In genomic region chr2:184597996-184598312, GRCh38 we compare ENCODE assay signal across 9 cellular contexts. TPM values are rescaled to one million over a fixed set of nuclear protein-coding genes. Genes with fewer than 3 reads are reported as not detected.
DNase-seq lines count a peak whose midpoint lies in the region; ATAC-seq and TF ChIP-seq lines count a peak whose summit lies in the region.
"Had no signal": no experiment of that assay in that cellular context is flagged by ENCODE, and none has a peak within 500 bp of the region (broad histone marks: within the 10 kb centered on the region; RNA-seq: fewer than 3 reads in every experiment).

No MANE protein-coding gene starts in this region.

- H3K4me3 ChIP-seq in liver (ENCODE audit: low read depth in 1 of 3, low read length in 3 of 3) (peak overlapping the region; percentile 23 to 92 (median 86)), upper lobe of left lung (peak overlapping the region; percentile 9 to 67 (median 56))

- 1% methylated on average over 19 of the region's 19 CpGs for WGBS in liver
- WGBS in upper lobe of left lung, 2 donors = 0 to 3% methylated on average over 11 to 18 of the region's 19 CpGs

- TF ChIP-seq CTCF in liver (IDR thresholded peaks at IDR 0.05; ENCODE audit: low read depth, low read length, missing input control) = no peak
- TF ChIP-seq CTCF in upper lobe of left lung (IDR thresholded peaks at IDR 0.05) = no peak

- peak overlapping the region; percentile 53 to 68 for H3K4me3 Mint-ChIP-seq in activated T-cell treated with anti-CD3 and anti-CD28 coated beads, Interleukin-2, amount 50 U/mL, for 72 hours
- peak overlapping the region; percentile 47 for H3K4me3 Mint-ChIP-seq in activated T-helper 2 cell treated with anti-CD3 and anti-CD28 coated beads, Interferon-gamma antibody, Interleukin-2, Interleukin-4, amounts not matched to agents 10 μg/mL and 5 μg/mL and 100 μg/mL, durations not matched to agents 14 hours and 24 hours and 36 hours (ENCODE audit: low read depth)

- peaks cover 15% of the 10 kb centered on the region for H3K4me1 Mint-ChIP-seq in activated T-cell treated with anti-CD3 and anti-CD28 coated beads, Interleukin-2, amount 50 U/mL, for 72 hours (ENCODE audit: low read depth)
- H3K4me1 Mint-ChIP-seq in activated T-helper 2 cell treated with anti-CD3 and anti-CD28 coated beads, Interferon-gamma antibody, Interleukin-2, Interleukin-4, amounts not matched to agents 10 μg/mL and 5 μg/mL and 100 μg/mL, durations not matched to agents 14 hours and 24 hours and 36 hours (ENCODE audit: low read depth) = peaks cover 3% of the 10 kb centered on the region

- TF ChIP-seq EP300 in upper lobe of left lung (IDR thresholded peaks at IDR 0.05) = no peak

- ATAC-seq in activated T-cell treated with anti-CD3 and anti-CD28 coated beads, Interleukin-2, amount 50 U/mL, for 72 hours (replicated peaks in 1 of 2) = peak in 1 of 2 donors; percentile 13
- ATAC-seq in upper lobe of left lung (ENCODE audit: low FRiP score in 2 of 2) = no peak

- H3K4me1 ChIP-seq in liver (ENCODE audit: control insufficient read depth in 4 of 4, insufficient read depth in 4 of 4, low read length in 3 of 4) = peaks cover 4 to 18% (median 13%) of the 10 kb centered on the region in 4 donors
- peaks cover 0 to 26% (median 1%) of the 10 kb centered on the region in 4 donors for H3K4me1 ChIP-seq in upper lobe of left lung

- H3K36me3 ChIP-seq in liver (ENCODE audit: control insufficient read depth in 4 of 4, insufficient read depth in 3 of 4, low read depth in 1 of 4, low read length in 3 of 4) (no peaks in the 10 kb centered on the region), upper lobe of left lung (no peaks in the 10 kb centered on the region)

- no peak for TF ChIP-seq RAD21 in liver (IDR thresholded peaks at IDR 0.05)

- H3K27ac Mint-ChIP-seq in activated T-cell treated with anti-CD3 and anti-CD28 coated beads, Interleukin-2, amount 50 U/mL, for 72 hours = no peak overlapping the region
- H3K27ac Mint-ChIP-seq in activated T-helper 2 cell treated with anti-CD3 and anti-CD28 coated beads, Interferon-gamma antibody, Interleukin-2, Interleukin-4, amounts not matched to agents 10 μg/mL and 5 μg/mL and 100 μg/mL, durations not matched to agents 14 hours and 24 hours and 36 hours = no peak overlapping the region

- intact Hi-C loops in activated T-helper 2 cell treated with anti-CD3 and anti-CD28 coated beads, Interferon-gamma antibody, Interleukin-2, Interleukin-4, amounts not matched to agents 10 μg/mL and 5 μg/mL and 100 μg/mL, durations not matched to agents 14 hours and 24 hours and 36 hours (cut with micrococcal nuclease) = no loop called here

- peaks cover 31% of the 10 kb centered on the region for H3K27me3 Mint-ChIP-seq in activated T-cell treated with anti-CD3 and anti-CD28 coated beads, Interleukin-2, amount 50 U/mL, for 72 hours (ENCODE audit: low read depth)
- H3K27me3 Mint-ChIP-seq in activated T-helper 2 cell treated with anti-CD3 and anti-CD28 coated beads, Interferon-gamma antibody, Interleukin-2, Interleukin-4, amounts not matched to agents 10 μg/mL and 5 μg/mL and 100 μg/mL, durations not matched to agents 14 hours and 24 hours and 36 hours (ENCODE audit: low read depth) = peaks cover 44% of the 10 kb centered on the region

- H3K9me3 Mint-ChIP-seq in activated T-cell treated with anti-CD3 and anti-CD28 coated beads, Interleukin-2, amount 50 U/mL, for 72 hours = peaks cover 0 to under 1% of the 10 kb centered on the region in 2 donors
- H3K9me3 Mint-ChIP-seq in activated T-helper 2 cell treated with anti-CD3 and anti-CD28 coated beads, Interferon-gamma antibody, Interleukin-2, Interleukin-4, amounts not matched to agents 10 μg/mL and 5 μg/mL and 100 μg/mL, durations not matched to agents 14 hours and 24 hours and 36 hours = no peaks in the 10 kb centered on the region

- H3K27ac ChIP-seq in liver (ENCODE audit: low read depth in 1 of 2, low read length in 2 of 2) (no peak overlapping the region), upper lobe of left lung (peak overlapping the region; percentile 79 to 89 (median 88))

- H3K9me3 ChIP-seq in liver (ENCODE audit: control insufficient read depth in 4 of 4, low read length in 3 of 4) (no peaks in the 10 kb centered on the region), upper lobe of left lung (no peaks in the 10 kb centered on the region)

- peaks cover 0 to 2% of the 10 kb centered on the region in 2 donors for H3K36me3 Mint-ChIP-seq in activated T-cell treated with anti-CD3 and anti-CD28 coated beads, Interleukin-2, amount 50 U/mL, for 72 hours (ENCODE audit: insufficient read depth in 2 of 2)
- no peaks in the 10 kb centered on the region for H3K36me3 Mint-ChIP-seq in activated T-helper 2 cell treated with anti-CD3 and anti-CD28 coated beads, Interferon-gamma antibody, Interleukin-2, Interleukin-4, amounts not matched to agents 10 μg/mL and 5 μg/mL and 100 μg/mL, durations not matched to agents 14 hours and 24 hours and 36 hours (ENCODE audit: low read depth)

- no peak for DNase-seq in activated T-cell treated with anti-CD3 and anti-CD28 coated beads, Interleukin-2, amount 50 U/mL, for 72 hours
- DNase-seq in activated T-cell treated with anti-CD3 and anti-CD28 coated beads for 4 hours = no peak
- no peak for DNase-seq in activated T-helper 2 cell treated with anti-CD3 and anti-CD28 coated beads, Interferon-gamma antibody, Interleukin-2, Interleukin-4, amounts not matched to agents 10 μg/mL and 5 μg/mL and 100 μg/mL, durations not matched to agents 14 hours and 24 hours and 36 hours (ENCODE audit: low spot score)
- no peak for DNase-seq in upper lobe of left lung
- DNase-seq in NCI-H2171 (lab: John Stamatoyannopoulos, UW) = no peak
- no peak for DNase-seq in activated CD8-positive, alpha-beta memory T cell treated with anti-CD3 and anti-CD28 coated beads, Interleukin-2, amount 50 U/mL, for 48 hours
- no peak for DNase-seq in NCI-H748 treated with DMSO at 0.1 percent for 48 hours (lab: John Stamatoyannopoulos, UW)
- DNase-seq: DND-41 had no signal

- no peak overlapping the region for H3K9ac ChIP-seq in liver (ENCODE audit: low read depth in 1 of 2, low read length in 2 of 2)

- H3K27me3 ChIP-seq in liver (ENCODE audit: control insufficient read depth in 4 of 4, insufficient read depth in 4 of 4, low read length in 3 of 4) (no peaks in the 10 kb centered on the region), upper lobe of left lung (peaks cover 0 to 10% (median 3%) of the 10 kb centered on the region in 4 donors)

- TF ChIP-seq POLR2A in upper lobe of left lung (IDR thresholded peaks at IDR 0.05) = no peak

TF ChIP-seq in liver, 16 proteins besides CTCF, POLR2A, EP300 and RAD21:
- TF ChIP-seq FOXA1 (IDR thresholded peaks at IDR 0.05) = no peak
- no peak for TF ChIP-seq NR2F2 (IDR thresholded peaks at IDR 0.05)
- TF ChIP-seq, protein P1, sequence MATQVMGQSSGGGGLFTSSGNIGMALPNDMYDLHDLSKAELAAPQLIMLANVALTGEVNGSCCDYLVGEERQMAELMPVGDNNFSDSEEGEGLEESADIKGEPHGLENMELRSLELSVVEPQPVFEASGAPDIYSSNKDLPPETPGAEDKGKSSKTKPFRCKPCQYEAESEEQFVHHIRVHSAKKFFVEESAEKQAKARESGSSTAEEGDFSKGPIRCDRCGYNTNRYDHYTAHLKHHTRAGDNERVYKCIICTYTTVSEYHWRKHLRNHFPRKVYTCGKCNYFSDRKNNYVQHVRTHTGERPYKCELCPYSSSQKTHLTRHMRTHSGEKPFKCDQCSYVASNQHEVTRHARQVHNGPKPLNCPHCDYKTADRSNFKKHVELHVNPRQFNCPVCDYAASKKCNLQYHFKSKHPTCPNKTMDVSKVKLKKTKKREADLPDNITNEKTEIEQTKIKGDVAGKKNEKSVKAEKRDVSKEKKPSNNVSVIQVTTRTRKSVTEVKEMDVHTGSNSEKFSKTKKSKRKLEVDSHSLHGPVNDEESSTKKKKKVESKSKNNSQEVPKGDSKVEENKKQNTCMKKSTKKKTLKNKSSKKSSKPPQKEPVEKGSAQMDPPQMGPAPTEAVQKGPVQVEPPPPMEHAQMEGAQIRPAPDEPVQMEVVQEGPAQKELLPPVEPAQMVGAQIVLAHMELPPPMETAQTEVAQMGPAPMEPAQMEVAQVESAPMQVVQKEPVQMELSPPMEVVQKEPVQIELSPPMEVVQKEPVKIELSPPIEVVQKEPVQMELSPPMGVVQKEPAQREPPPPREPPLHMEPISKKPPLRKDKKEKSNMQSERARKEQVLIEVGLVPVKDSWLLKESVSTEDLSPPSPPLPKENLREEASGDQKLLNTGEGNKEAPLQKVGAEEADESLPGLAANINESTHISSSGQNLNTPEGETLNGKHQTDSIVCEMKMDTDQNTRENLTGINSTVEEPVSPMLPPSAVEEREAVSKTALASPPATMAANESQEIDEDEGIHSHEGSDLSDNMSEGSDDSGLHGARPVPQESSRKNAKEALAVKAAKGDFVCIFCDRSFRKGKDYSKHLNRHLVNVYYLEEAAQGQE (IDR thresholded peaks at IDR 0.05) = no peak
- TF ChIP-seq FOXA2 (IDR thresholded peaks at IDR 0.05) = no peak

RNA-seq across cellular contexts. Expression of gene ZNF804A, which starts 0.4 kb away (rescaled TPM):
- total RNA-seq in activated T-cell treated with anti-CD3 and anti-CD28 coated beads, Interleukin-2, amount 50 U/mL, for 72 hours = not detected
- not detected in 2 replicates for total RNA-seq in activated T-helper 2 cell treated with anti-CD3 and anti-CD28 coated beads, Interferon-gamma antibody, Interleukin-2, Interleukin-4, amounts not matched to agents 10 μg/mL and 5 μg/mL and 100 μg/mL, durations not matched to agents 14 hours and 24 hours and 36 hours
- total RNA-seq in liver = under 1 TPM; 0.17 to 0.37 TPM
- under 1 TPM; 0.07 to 0.08 TPM for polyA plus RNA-seq in liver
- total RNA-seq in upper lobe of left lung = under 1 TPM in 5 of 6 donors, not detected in 1; 0.46 to 0.89 (median 0.77) TPM

Comparison
In these comparisons a context has a peak if more than half of its experiments do, and no peak if none do; other contexts are left out.
1. H3K27ac ChIP-seq: peak in upper lobe of left lung (4 of 4); none in liver (0 of 2).